In genomic region chr15:57227181-57227580, GRCh38 we compare ENCODE assay signal across 22 cellular contexts.
A peak's percentile ranks its signal among the peaks of the same experiment; 100 is the strongest.
DNase-seq lines count a peak whose midpoint lies in the region; ATAC-seq and TF ChIP-seq lines count a peak whose summit lies in the region.
"Had no signal": no experiment of that assay in that cellular context is flagged by ENCODE, and none has a peak within 500 bp of the region (broad histone marks: within the 10 kb centered on the region; RNA-seq: fewer than 3 reads in every experiment).

No MANE protein-coding gene starts in this region.

- H2AFZ ChIP-seq in SK-N-SH (ENCODE audit: low read depth), result no peak overlapping the region

- H3F3A ChIP-seq in SK-N-SH (replicated peaks; ENCODE audit: insufficient read depth), result peaks cover 21% of the 10 kb centered on the region

- CTCF ChIA-PET in SK-N-SH (lab: Yijun Ruan, JAX), result interaction anchor here (1.0 to 2.0 kb wide), 3 partner anchors 8 to 89 kb away, joined by 3 to 7 read pairs (median 3); no protein-coding TSS in a partner anchor

- H3K27ac Mint-ChIP-seq in glutamatergic neuron (ENCODE audit: unreplicated experiment), result peak overlapping the region; percentile 57

- H3K9me3 ChIP-seq in SK-N-SH, result no peaks in the 10 kb centered on the region
- H3K9me3 ChIP-seq in lower lobe of right lung, result no peaks in the 10 kb centered on the region
- H3K9me3 ChIP-seq: BLaER1 treated with 17β-estradiol and CSF1 and Interleukin-3, amounts not matched to agents 10 nM and 100 nM; body of pancreas; gastroesophageal sphincter; mucosa of descending colon; tibial nerve had no signal

- H3K9ac ChIP-seq in SK-N-SH, result no peak overlapping the region
- H3K9ac ChIP-seq: BLaER1 treated with 17β-estradiol and CSF1 and Interleukin-3, amounts not matched to agents 10 nM and 100 nM; KMS-11 had no signal

- no peak for ATAC-seq in lower lobe of right lung
- no peak for ATAC-seq in HG02678 (IDR thresholded peaks at IDR 0.05; ENCODE audit: unreplicated experiment)
- no peak for ATAC-seq in GM18868 (IDR thresholded peaks at IDR 0.05; ENCODE audit: unreplicated experiment)
- ATAC-seq: body of pancreas, gastroesophageal sphincter, mucosa of descending colon had no signal

- intact Hi-C loops in lower lobe of right lung (cut with DNase I), result no loop called here

- no peaks in the 10 kb centered on the region for H3K36me3 Mint-ChIP-seq in glutamatergic neuron (ENCODE audit: unreplicated experiment)

- H3K9me3 Mint-ChIP-seq in glutamatergic neuron (ENCODE audit: unreplicated experiment), result no peaks in the 10 kb centered on the region

- H3K4me1 Mint-ChIP-seq in glutamatergic neuron (ENCODE audit: low read depth, unreplicated experiment), result peaks cover 25% of the 10 kb centered on the region

- H4K20me1 ChIP-seq in SK-N-SH (ENCODE audit: insufficient read depth), result peaks cover 55% of the 10 kb centered on the region

- 79% methylated on average over 3 of the region's 3 CpGs for WGBS in SK-N-SH (ENCODE audit: low lambda C conversion rate)

- DNase-seq in NCI-H82 (lab: John Stamatoyannopoulos, UW) (peak; percentile 10), NCI-H82 treated with DMSO at 0.1 percent for 48 hours (lab: John Stamatoyannopoulos, UW; ENCODE audit: unreplicated experiment) (no peak), SK-N-SH (no peak), glutamatergic neuron (no peak), lower lobe of right lung (no peak), MV-4-11 (lab: John Stamatoyannopoulos, UW) (no peak)
- DNase-seq: activated CD4-positive, alpha-beta T cell treated with anti-CD3 and anti-CD28 coated beads for 1 hour; activated effector memory CD4-positive, alpha-beta T cell treated with anti-CD3 and anti-CD28 coated beads, Interleukin-2, amount 50 U/mL, for 16 hours; body of pancreas; DMS79 treated with DMSO at 0.1 percent for 48 hours; effector CD8-positive, alpha-beta T cell; GOT3; mucosa of descending colon; NCI-H187 treated with DMSO at 0.1 percent for 48 hours; NCI-H345; NK-92 treated with Interleukin-12 subunit alpha and Interleukin-12 subunit beta, amount 100 ng/mL, for 24 hours had no signal

- no peaks in the 10 kb centered on the region for H3K9me2 ChIP-seq in SK-N-SH

- POLR2A ChIA-PET in SK-N-SH (lab: Yijun Ruan, JAX), result interaction anchor here (0.6 kb wide), 1 partner anchor 19 kb away, joined by 3 read pairs; no protein-coding TSS in a partner anchor

- H3K36me3 ChIP-seq in SK-N-SH (replicated peaks in 1 of 2; ENCODE audit: control insufficient read depth in 1 of 2, insufficient read depth in 2 of 2, low read length in 1 of 2) (peaks cover 7 to 17% of the 10 kb centered on the region in 2 experiments), lower lobe of right lung (peaks cover under 1% of the 10 kb centered on the region)

- H3K4me2 ChIP-seq in SK-N-SH, result peak overlapping the region; percentile 42; the same call in 1 of the 2 replicates
- H3K4me2 ChIP-seq: KMS-11 had no signal

- H3K4me3 ChIP-seq in SK-N-SH (ENCODE audit: low read depth in 2 of 2, low read length in 1 of 2), result no peak overlapping the region
- no peak overlapping the region for H3K4me3 ChIP-seq in lower lobe of right lung
- H3K4me3 ChIP-seq: BLaER1 treated with 17β-estradiol and CSF1 and Interleukin-3, amounts not matched to agents 10 nM and 100 nM; body of pancreas; gastroesophageal sphincter; mucosa of descending colon; tibial nerve had no signal

- H3K4me1 ChIP-seq in SK-N-SH (ENCODE audit: control insufficient read depth in 1 of 2, insufficient read depth in 2 of 2, low read depth in 1 of 2, low read length in 1 of 2) (peaks cover 37 to 44% of the 10 kb centered on the region in 2 experiments; a peak in 3 of 4 replicates), lower lobe of right lung (peaks cover 4% of the 10 kb centered on the region)
- H3K4me1 ChIP-seq: body of pancreas had no signal

- TF ChIP-seq CTCF in SK-N-SH (IDR thresholded peaks at IDR 0.05) (no peak), glutamatergic neuron (IDR thresholded peaks at IDR 0.05; ENCODE audit: partially characterized antibody, unreplicated experiment) (no peak), lower lobe of right lung (IDR thresholded peaks at IDR 0.05) (no peak)

- H3K27me3 Mint-ChIP-seq in glutamatergic neuron (ENCODE audit: unreplicated experiment), result no peaks in the 10 kb centered on the region

- peak overlapping the region; percentile 42 to 91; a peak in 3 of 4 replicates for H3K27ac ChIP-seq in SK-N-SH (ENCODE audit: low read depth in 2 of 2, low read length in 1 of 2)
- H3K27ac ChIP-seq in lower lobe of right lung, result no peak overlapping the region
- H3K27ac ChIP-seq: BLaER1 treated with 17β-estradiol and CSF1 and Interleukin-3, amounts not matched to agents 10 nM and 100 nM; body of pancreas; gastroesophageal sphincter; KMS-11 had no signal

- H3K27me3 ChIP-seq in SK-N-SH (ENCODE audit: insufficient read depth) (no peaks in the 10 kb centered on the region), lower lobe of right lung (ENCODE audit: low read depth) (no peaks in the 10 kb centered on the region)
- H3K27me3 ChIP-seq: BLaER1 treated with 17β-estradiol and CSF1 and Interleukin-3, amounts not matched to agents 10 nM and 100 nM; body of pancreas; gastroesophageal sphincter; tibial nerve had no signal

- H3K4me3 Mint-ChIP-seq in glutamatergic neuron (ENCODE audit: unreplicated experiment), result peak overlapping the region; percentile 13

- TF ChIP-seq RAD21 in SK-N-SH (IDR thresholded peaks at IDR 0.05; ENCODE audit: low read length), result no peak

- TF ChIP-seq EP300 in SK-N-SH (IDR thresholded peaks at IDR 0.05; ENCODE audit: borderline replicate concordance in 1 of 2, low read depth in 1 of 2, low read length in 1 of 2), result no peak

- peaks cover 93% of the 10 kb centered on the region for H3K79me2 ChIP-seq in SK-N-SH (ENCODE audit: insufficient read depth)

TF ChIP-seq in SK-N-SH, 30 proteins besides CTCF, POLR2A, EP300 and RAD21:
- no peak for TF ChIP-seq POLR2AphosphoS5 (IDR thresholded peaks at IDR 0.05; ENCODE audit: low read depth, low read length)
- no peak for TF ChIP-seq YY1 (IDR thresholded peaks at IDR 0.05; ENCODE audit: low read depth)
- TF ChIP-seq FOXM1 (IDR thresholded peaks at IDR 0.05; ENCODE audit: low read depth), result no peak
- no peak for TF ChIP-seq RCOR1 (IDR thresholded peaks at IDR 0.05; ENCODE audit: low read length)
